ENCODE assay signal across 21 cellular contexts in the genomic region with DNA sequence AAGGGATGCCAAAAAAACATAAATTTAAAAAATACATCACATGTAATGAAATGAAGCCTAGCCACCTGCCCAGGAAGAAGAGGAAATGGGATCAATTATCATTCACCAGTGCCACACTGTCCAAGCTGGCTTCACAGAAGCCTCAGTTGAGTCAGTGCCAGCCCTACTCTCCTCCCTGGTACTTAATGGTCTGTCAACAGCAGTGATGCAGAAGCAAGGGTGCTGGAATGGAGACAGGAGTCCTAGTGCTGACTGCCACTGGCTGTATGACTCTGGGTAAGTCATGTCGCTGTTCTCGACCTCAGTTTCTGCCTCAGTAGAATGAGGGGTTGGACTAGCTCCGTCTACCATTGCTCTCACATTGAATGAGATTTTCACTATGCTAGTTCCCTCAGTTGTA.
"Had no signal": no experiment of that assay in that cellular context is flagged by ENCODE, and none has a peak within 500 bp of the region (broad histone marks: within the 10 kb centered on the region; RNA-seq: fewer than 3 reads in every experiment).

No MANE protein-coding gene starts in this region.

- ATAC-seq: activated T-cell treated with anti-CD3 and anti-CD28 coated beads, Interleukin-2, amount 50 U/mL, for 72 hours; naive thymus-derived CD4-positive, alpha-beta T cell; right lobe of liver had no signal

- H3K4me3 ChIP-seq: breast epithelium, esophagus muscularis mucosa, neural progenitor cell, ovary, right lobe of liver, testis had no signal

- H3K9me3 ChIP-seq: breast epithelium, esophagus muscularis mucosa, ovary, right lobe of liver, testis had no signal

- H3K27ac ChIP-seq: breast epithelium, esophagus muscularis mucosa, neural progenitor cell, ovary, right lobe of liver, testis, WERI-Rb-1 had no signal

- H3K27me3 ChIP-seq: breast epithelium, neural progenitor cell, ovary, right lobe of liver, testis had no signal

- H3K4me1 ChIP-seq: breast epithelium, esophagus muscularis mucosa, right lobe of liver, testis had no signal

- H3K4me3 Mint-ChIP-seq: activated naive CD4-positive, alpha-beta T cell treated with anti-CD3 and anti-CD28 coated beads, Interleukin-2, amount 50 U/mL, for 24 hours; activated T-cell treated with anti-CD3 and anti-CD28 coated beads, Interleukin-2, amount 50 U/mL, for 72 hours; dendritic cell treated with granulocyte-macrophage colony-stimulating factor and Interleukin-4, amounts not matched to agents 40 ng/mL and 50 ng/mL, for 4 days; immature natural killer cell; naive thymus-derived CD4-positive, alpha-beta T cell; neural progenitor cell; type B pancreatic cell had no signal

- H3K9ac ChIP-seq: neural progenitor cell had no signal

- H3K27ac Mint-ChIP-seq: activated naive CD4-positive, alpha-beta T cell treated with anti-CD3 and anti-CD28 coated beads, Interleukin-2, amount 50 U/mL, for 24 hours; activated T-cell treated with anti-CD3 and anti-CD28 coated beads, Interleukin-2, amount 50 U/mL, for 72 hours; dendritic cell treated with granulocyte-macrophage colony-stimulating factor and Interleukin-4, amounts not matched to agents 40 ng/mL and 50 ng/mL, for 4 days; immature natural killer cell; naive thymus-derived CD4-positive, alpha-beta T cell; neural progenitor cell; type B pancreatic cell had no signal

- H2AFZ ChIP-seq: neural progenitor cell had no signal

- H3K36me3 ChIP-seq: breast epithelium, esophagus muscularis mucosa, neural progenitor cell, ovary, right lobe of liver, WERI-Rb-1 had no signal

- H3K9me3 Mint-ChIP-seq: activated naive CD4-positive, alpha-beta T cell treated with anti-CD3 and anti-CD28 coated beads, Interleukin-2, amount 50 U/mL, for 24 hours; activated T-cell treated with anti-CD3 and anti-CD28 coated beads, Interleukin-2, amount 50 U/mL, for 72 hours; dendritic cell treated with granulocyte-macrophage colony-stimulating factor and Interleukin-4, amounts not matched to agents 40 ng/mL and 50 ng/mL, for 4 days; immature natural killer cell; type B pancreatic cell had no signal

- DNase-seq: activated CD4-positive, alpha-beta T cell treated with anti-CD3 and anti-CD28 coated beads for 1 hour; activated CD4-positive, alpha-beta T cell treated with anti-CD3 and anti-CD28 coated beads, Interleukin-2, amount 50 U/mL, for 4 hours; activated gamma-delta T cell; activated T-cell treated with anti-CD3 and anti-CD28 coated beads, Interleukin-2, amount 50 U/mL, for 72 hours; effector memory CD4-positive, alpha-beta T cell; immature natural killer cell; mesendoderm; naive thymus-derived CD4-positive, alpha-beta T cell; ovary; right lobe of liver; small intestine; stimulated activated CD4-positive, alpha-beta T cell treated with anti-CD3 and anti-CD28 coated beads, Interleukin-15, amount 100 ng/mL, for 24 hours; stimulated activated CD4-positive, alpha-beta T cell treated with anti-CD3 and anti-CD28 coated beads, Interleukin-2, amount 100 ng/mL, for 48 hours; testis; WERI-Rb-1 had no signal

- H3K4me1 Mint-ChIP-seq: activated naive CD4-positive, alpha-beta T cell treated with anti-CD3 and anti-CD28 coated beads, Interleukin-2, amount 50 U/mL, for 24 hours; immature natural killer cell had no signal

- H3K4me2 ChIP-seq: neural progenitor cell had no signal

- H3K36me3 Mint-ChIP-seq: activated naive CD4-positive, alpha-beta T cell treated with anti-CD3 and anti-CD28 coated beads, Interleukin-2, amount 50 U/mL, for 24 hours; immature natural killer cell; neural progenitor cell; type B pancreatic cell had no signal
